Comparison of ENCODE assay signal across 1 cellular context in the genomic region with DNA sequence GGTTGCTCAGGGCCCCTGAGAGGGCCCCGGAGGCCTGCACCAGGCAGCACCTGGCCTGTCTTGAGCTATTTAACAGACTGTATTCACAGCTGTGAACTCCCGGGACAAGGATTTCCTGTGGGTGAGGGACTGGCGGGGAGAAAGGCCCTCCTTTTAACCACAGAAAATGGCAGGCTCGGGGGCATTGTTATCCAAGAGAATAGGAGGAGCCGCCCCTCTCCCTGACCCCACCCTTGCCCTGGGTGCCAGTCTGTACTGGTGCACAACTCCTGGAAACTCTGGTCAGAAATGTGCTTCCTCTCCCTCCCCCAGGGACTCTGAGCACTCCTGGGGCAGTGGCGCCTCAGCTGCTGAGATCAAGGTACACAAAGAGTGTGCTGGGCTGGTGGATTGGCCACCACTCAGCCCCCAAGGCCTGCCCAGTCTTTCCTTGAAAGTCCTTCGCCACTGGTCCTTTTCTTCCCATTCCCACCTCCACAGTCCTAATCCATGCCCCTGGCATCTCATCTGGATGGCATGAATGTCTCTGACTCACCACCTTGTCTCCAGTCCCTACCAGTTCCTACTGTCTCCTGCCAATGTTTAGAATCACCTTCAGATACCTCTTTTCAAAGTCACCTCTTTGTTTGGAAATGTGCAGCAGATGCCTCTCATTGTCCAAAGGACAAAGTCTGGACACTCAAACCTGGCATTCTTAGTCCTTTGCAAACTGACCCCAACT.
TF ChIP-seq lines count a peak whose summit lies in the region.

No MANE protein-coding gene starts in this region.

TF ChIP-seq in HepG2, 621 proteins besides CTCF, POLR2A, EP300 and RAD21 (continued from another document):
- TF ChIP-seq, protein P1, sequence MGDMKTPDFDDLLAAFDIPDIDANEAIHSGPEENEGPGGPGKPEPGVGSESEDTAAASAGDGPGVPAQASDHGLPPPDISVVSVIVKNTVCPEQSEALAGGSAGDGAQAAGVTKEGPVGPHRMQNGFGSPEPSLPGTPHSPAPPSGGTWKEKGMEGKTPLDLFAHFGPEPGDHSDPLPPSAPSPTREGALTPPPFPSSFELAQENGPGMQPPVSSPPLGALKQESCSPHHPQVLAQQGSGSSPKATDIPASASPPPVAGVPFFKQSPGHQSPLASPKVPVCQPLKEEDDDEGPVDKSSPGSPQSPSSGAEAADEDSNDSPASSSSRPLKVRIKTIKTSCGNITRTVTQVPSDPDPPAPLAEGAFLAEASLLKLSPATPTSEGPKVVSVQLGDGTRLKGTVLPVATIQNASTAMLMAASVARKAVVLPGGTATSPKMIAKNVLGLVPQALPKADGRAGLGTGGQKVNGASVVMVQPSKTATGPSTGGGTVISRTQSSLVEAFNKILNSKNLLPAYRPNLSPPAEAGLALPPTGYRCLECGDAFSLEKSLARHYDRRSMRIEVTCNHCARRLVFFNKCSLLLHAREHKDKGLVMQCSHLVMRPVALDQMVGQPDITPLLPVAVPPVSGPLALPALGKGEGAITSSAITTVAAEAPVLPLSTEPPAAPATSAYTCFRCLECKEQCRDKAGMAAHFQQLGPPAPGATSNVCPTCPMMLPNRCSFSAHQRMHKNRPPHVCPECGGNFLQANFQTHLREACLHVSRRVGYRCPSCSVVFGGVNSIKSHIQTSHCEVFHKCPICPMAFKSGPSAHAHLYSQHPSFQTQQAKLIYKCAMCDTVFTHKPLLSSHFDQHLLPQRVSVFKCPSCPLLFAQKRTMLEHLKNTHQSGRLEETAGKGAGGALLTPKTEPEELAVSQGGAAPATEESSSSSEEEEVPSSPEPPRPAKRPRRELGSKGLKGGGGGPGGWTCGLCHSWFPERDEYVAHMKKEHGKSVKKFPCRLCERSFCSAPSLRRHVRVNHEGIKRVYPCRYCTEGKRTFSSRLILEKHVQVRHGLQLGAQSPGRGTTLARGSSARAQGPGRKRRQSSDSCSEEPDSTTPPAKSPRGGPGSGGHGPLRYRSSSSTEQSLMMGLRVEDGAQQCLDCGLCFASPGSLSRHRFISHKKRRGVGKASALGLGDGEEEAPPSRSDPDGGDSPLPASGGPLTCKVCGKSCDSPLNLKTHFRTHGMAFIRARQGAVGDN (CRISPR knock-in tag; IDR thresholded peaks at IDR 0.05): peak; percentile 42; the same call in 1 of the 2 replicates
- 0 out of 2 replicates have a peak, but pooled peaks have one; percentile 29 for TF ChIP-seq ZNF605 (CRISPR knock-in tag; IDR thresholded peaks at IDR 0.05)
- TF ChIP-seq ARNT (IDR thresholded peaks at IDR 0.05): no peak
- TF ChIP-seq, protein P2, sequence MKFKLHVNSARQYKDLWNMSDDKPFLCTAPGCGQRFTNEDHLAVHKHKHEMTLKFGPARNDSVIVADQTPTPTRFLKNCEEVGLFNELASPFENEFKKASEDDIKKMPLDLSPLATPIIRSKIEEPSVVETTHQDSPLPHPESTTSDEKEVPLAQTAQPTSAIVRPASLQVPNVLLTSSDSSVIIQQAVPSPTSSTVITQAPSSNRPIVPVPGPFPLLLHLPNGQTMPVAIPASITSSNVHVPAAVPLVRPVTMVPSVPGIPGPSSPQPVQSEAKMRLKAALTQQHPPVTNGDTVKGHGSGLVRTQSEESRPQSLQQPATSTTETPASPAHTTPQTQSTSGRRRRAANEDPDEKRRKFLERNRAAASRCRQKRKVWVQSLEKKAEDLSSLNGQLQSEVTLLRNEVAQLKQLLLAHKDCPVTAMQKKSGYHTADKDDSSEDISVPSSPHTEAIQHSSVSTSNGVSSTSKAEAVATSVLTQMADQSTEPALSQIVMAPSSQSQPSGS (CRISPR knock-in tag; IDR thresholded peaks at IDR 0.05): no peak
- TF ChIP-seq, protein P3, sequence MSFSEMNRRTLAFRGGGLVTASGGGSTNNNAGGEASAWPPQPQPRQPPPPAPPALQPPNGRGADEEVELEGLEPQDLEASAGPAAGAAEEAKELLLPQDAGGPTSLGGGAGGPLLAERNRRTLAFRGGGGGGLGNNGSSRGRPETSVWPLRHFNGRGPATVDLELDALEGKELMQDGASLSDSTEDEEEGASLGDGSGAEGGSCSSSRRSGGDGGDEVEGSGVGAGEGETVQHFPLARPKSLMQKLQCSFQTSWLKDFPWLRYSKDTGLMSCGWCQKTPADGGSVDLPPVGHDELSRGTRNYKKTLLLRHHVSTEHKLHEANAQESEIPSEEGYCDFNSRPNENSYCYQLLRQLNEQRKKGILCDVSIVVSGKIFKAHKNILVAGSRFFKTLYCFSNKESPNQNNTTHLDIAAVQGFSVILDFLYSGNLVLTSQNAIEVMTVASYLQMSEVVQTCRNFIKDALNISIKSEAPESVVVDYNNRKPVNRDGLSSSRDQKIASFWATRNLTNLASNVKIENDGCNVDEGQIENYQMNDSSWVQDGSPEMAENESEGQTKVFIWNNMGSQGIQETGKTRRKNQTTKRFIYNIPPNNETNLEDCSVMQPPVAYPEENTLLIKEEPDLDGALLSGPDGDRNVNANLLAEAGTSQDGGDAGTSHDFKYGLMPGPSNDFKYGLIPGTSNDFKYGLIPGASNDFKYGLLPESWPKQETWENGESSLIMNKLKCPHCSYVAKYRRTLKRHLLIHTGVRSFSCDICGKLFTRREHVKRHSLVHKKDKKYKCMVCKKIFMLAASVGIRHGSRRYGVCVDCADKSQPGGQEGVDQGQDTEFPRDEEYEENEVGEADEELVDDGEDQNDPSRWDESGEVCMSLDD (CRISPR knock-in tag; IDR thresholded peaks at IDR 0.05; ENCODE audit: borderline replicate concordance): no peak
- TF ChIP-seq, protein P4, sequence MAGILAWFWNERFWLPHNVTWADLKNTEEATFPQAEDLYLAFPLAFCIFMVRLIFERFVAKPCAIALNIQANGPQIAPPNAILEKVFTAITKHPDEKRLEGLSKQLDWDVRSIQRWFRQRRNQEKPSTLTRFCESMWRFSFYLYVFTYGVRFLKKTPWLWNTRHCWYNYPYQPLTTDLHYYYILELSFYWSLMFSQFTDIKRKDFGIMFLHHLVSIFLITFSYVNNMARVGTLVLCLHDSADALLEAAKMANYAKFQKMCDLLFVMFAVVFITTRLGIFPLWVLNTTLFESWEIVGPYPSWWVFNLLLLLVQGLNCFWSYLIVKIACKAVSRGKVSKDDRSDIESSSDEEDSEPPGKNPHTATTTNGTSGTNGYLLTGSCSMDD (CRISPR knock-in tag; IDR thresholded peaks at IDR 0.05): no peak
- TF ChIP-seq TBL1XR1 (IDR thresholded peaks at IDR 0.05; ENCODE audit: borderline replicate concordance, low read length, partially characterized antibody): no peak
- peak; percentile 33 for TF ChIP-seq ZMYM4 (CRISPR knock-in tag; IDR thresholded peaks at IDR 0.05)
- no peak for TF ChIP-seq SOX13 (IDR thresholded peaks at IDR 0.05)
- 0 out of 4 replicates have a peak, but pooled peaks of 1 of the 2 experiments have one; percentile 32 for TF ChIP-seq SOX13 (CRISPR knock-in tag; conservative IDR thresholded peaks at IDR 0.05 in 1 of 2, IDR thresholded peaks at IDR 0.05 in 1 of 2)
- TF ChIP-seq HDAC2 (CRISPR knock-in tag; IDR thresholded peaks at IDR 0.05): peak; percentile 19; the same call in 1 of the 2 replicates
- no peak for TF ChIP-seq LCORL (IDR thresholded peaks at IDR 0.05)
- 0 out of 2 replicates have a peak, but pooled peaks have one; percentile 20 for TF ChIP-seq LCORL (CRISPR knock-in tag; IDR thresholded peaks at IDR 0.05)
- TF ChIP-seq TEAD3 (CRISPR knock-in tag; optimal IDR thresholded peaks at IDR 0.05; ENCODE audit: borderline replicate concordance): peak; percentile 23
- TF ChIP-seq, protein P5, sequence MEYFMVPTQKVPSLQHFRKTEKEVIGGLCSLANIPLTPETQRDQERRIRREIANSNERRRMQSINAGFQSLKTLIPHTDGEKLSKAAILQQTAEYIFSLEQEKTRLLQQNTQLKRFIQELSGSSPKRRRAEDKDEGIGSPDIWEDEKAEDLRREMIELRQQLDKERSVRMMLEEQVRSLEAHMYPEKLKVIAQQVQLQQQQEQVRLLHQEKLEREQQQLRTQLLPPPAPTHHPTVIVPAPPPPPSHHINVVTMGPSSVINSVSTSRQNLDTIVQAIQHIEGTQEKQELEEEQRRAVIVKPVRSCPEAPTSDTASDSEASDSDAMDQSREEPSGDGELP (IDR thresholded peaks at IDR 0.05; ENCODE audit: borderline replicate concordance, low read depth): peak; percentile 29; the same call in 1 of the 2 replicates
- TF ChIP-seq SALL1 (CRISPR knock-in tag; IDR thresholded peaks at IDR 0.05): peak; percentile 44; the same call in 1 of the 2 replicates
- 0 out of 2 replicates have a peak, but pooled peaks have one; percentile 24 for TF ChIP-seq AKAP8 (CRISPR knock-in tag; IDR thresholded peaks at IDR 0.05)
- no peak for TF ChIP-seq IRF2 (CRISPR knock-in tag; IDR thresholded peaks at IDR 0.05)
TF ChIP-seq in HepG2: peak in this region for 26.
